ENCODE assay signal across 22 cellular contexts in the genomic region with DNA sequence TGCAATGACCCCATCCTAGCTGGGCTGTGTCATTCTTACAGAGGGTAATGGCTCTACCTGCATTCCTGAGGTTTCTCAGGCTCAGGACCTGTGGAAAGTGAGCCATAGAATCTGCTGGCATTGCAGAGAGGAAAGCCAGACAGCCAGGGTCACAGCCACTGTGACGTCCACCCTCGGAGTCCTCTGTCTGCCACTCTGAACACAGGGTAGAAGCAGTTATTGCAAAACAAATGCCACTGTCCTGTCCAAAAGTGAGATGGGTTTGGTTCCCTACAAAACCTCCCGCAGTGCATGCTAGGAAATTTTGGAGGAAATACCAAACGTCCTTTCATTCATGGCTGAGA. TPM values are rescaled to one million over a fixed set of nuclear protein-coding genes. Genes with fewer than 3 reads are reported as not detected.
DNase-seq lines count a peak whose midpoint lies in the region; ATAC-seq and TF ChIP-seq lines count a peak whose summit lies in the region.
"Had no signal": no experiment of that assay in that cellular context is flagged by ENCODE, and none has a peak within 500 bp of the region (broad histone marks: within the 10 kb centered on the region; RNA-seq: fewer than 3 reads in every experiment).

No MANE protein-coding gene starts in this region.

- H3K36me3 ChIP-seq in brain microvascular endothelial cell (replicated peaks) = no peaks in the 10 kb centered on the region
- H3K36me3 ChIP-seq: BE2C, suprapubic skin had no signal

- H3K27me3 ChIP-seq in brain microvascular endothelial cell (replicated peaks) = peaks cover 6% of the 10 kb centered on the region
- H3K27me3 ChIP-seq: BE2C, suprapubic skin had no signal

- H3K4me3 ChIP-seq in brain microvascular endothelial cell (ENCODE audit: low read depth, low read length) = no peak overlapping the region
- H3K4me3 ChIP-seq: GM12878, suprapubic skin had no signal

- no peak overlapping the region for H3K27ac ChIP-seq in brain microvascular endothelial cell
- H3K27ac ChIP-seq: suprapubic skin had no signal

- TF ChIP-seq CTCF in brain microvascular endothelial cell (IDR thresholded peaks at IDR 0.05; ENCODE audit: low read depth, low read length, missing control alignments) (no peak), GM13977 (IDR thresholded peaks at IDR 0.05; ENCODE audit: extremely low read depth, insufficient read depth, missing control alignments) (no peak)

- DNase-seq in EH (ENCODE audit: low read depth) = peak; percentile 44
- peak; percentile 90 for DNase-seq in renal cortical epithelial cell (ENCODE audit: low read depth)
- no peak for DNase-seq in brain microvascular endothelial cell
- DNase-seq in GM13977 (ENCODE audit: low spot score) = no peak
- DNase-seq in NCI-H2196 (lab: John Stamatoyannopoulos, UW; ENCODE audit: unreplicated experiment) = no peak
- DNase-seq: activated CD4-positive, alpha-beta T cell treated with anti-CD3 and anti-CD28 coated beads, Interleukin-2, amount 50 U/mL, for 48 hours; activated naive CD4-positive, alpha-beta T cell treated with anti-CD3 and anti-CD28 coated beads for 36 hours; activated T-cell treated with anti-CD3 and anti-CD28 coated beads, Interleukin-2, amount 50 U/mL, for 24 hours; BE2C; dermis blood vessel endothelial cell; foreskin melanocyte; H9; midbrain; NCI-H1436; NCI-H526; stimulated activated CD4-positive, alpha-beta T cell treated with anti-CD3 and anti-CD28 coated beads, Interleukin-12 subunit alpha, Interleukin-12 subunit beta, amount 100 ng/mL, for 4 hours had no signal

- in situ Hi-C loops in brain microvascular endothelial cell (cut with HindIII; ENCODE audit: low pct_ligation_motif_present, low sequenced_read_pairs) = no loop called here
- in situ Hi-C loops in GM13977 (cut with MboI; ENCODE audit: low pct_unique_long_range_greater_than_20kb, low sequenced_read_pairs, unreplicated experiment) = no loop called here

- peak; percentile 65 for ATAC-seq in esophagus mucosa
- ATAC-seq: GM12878, WTC11 had no signal

- no peak for TF ChIP-seq RAD21 in Ishikawa (IDR thresholded peaks at IDR 0.05; ENCODE audit: low read depth)

- no peak for TF ChIP-seq EP300 in Ishikawa (IDR thresholded peaks at IDR 0.05; ENCODE audit: borderline replicate concordance)

TF ChIP-seq in Ishikawa, 13 proteins besides CTCF, POLR2A, EP300 and RAD21:
- no peak for TF ChIP-seq EGR1 (IDR thresholded peaks at IDR 0.05)
- TF ChIP-seq CEBPB (IDR thresholded peaks at IDR 0.05) = 0 out of 2 replicates have a peak, but pooled peaks have one; percentile 33
- TF ChIP-seq NFIC (IDR thresholded peaks at IDR 0.05) = 0 out of 2 replicates have a peak, but pooled peaks have one; percentile 11
- peak; percentile 75 for TF ChIP-seq TEAD4 (IDR thresholded peaks at IDR 0.05)
- TF ChIP-seq, protein P1, sequence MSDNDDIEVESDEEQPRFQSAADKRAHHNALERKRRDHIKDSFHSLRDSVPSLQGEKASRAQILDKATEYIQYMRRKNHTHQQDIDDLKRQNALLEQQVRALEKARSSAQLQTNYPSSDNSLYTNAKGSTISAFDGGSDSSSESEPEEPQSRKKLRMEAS (IDR thresholded peaks at IDR 0.05) = no peak
- no peak for TF ChIP-seq TAF1 (IDR thresholded peaks at IDR 0.05; ENCODE audit: low read depth)
TF ChIP-seq in Ishikawa: peak in this region for 3.

RNA-seq across cellular contexts. Expression of a gene that starts 37.8 kb away (rescaled TPM):
- total RNA-seq in esophagus mucosa (85.3 TPM), renal cortical epithelial cell (530 and 1,373 TPM in 2 replicates)
- total RNA-seq: SK-MEL-5 had no signal

Comparison
In these comparisons a context has a peak if more than half of its experiments do, and no peak if none do; other contexts are left out.
1. DNase-seq: peak in EH (single experiment) and renal cortical epithelial cell (single experiment); none in brain microvascular endothelial cell (single experiment), GM13977 (single experiment) and NCI-H2196 (single experiment).